ENCODE assay signal across 27 cellular contexts in genomic region chr11:123482225-123482624, GRCh38.
"Had no signal": no experiment of that assay in that cellular context is flagged by ENCODE, and none has a peak within 500 bp of the region (broad histone marks: within the 10 kb centered on the region; RNA-seq: fewer than 3 reads in every experiment).

No MANE protein-coding gene starts in this region.

- H3K27ac Mint-ChIP-seq: activated CD4-positive, alpha-beta T cell treated with anti-CD3 and anti-CD28 coated beads for 36 hours; activated CD4-positive, alpha-beta T cell treated with anti-CD3 and anti-CD28 coated beads, Interleukin-2, amount 10 ng/mL, durations not matched to agents 7 days and 5 days; activated naive CD4-positive, alpha-beta T cell treated with anti-CD3 and anti-CD28 coated beads, Interleukin-2, amount 50 U/mL, for 24 hours; activated T-helper 2 cell treated with anti-CD3 and anti-CD28 coated beads, Interferon-gamma antibody, Interleukin-2, Interleukin-4, amounts not matched to agents 10 μg/mL and 5 μg/mL and 100 μg/mL, durations not matched to agents 14 hours and 24 hours and 36 hours had no signal

- H3K36me3 ChIP-seq: ascending aorta had no signal

- H3K4me1 ChIP-seq: ascending aorta had no signal

- ATAC-seq: activated CD8-positive, alpha-beta T cell treated with anti-CD3 and anti-CD28 coated beads, Interleukin-2, amount 10 ng/mL, durations not matched to agents 7 days and 5 days; Panc1; Right ventricle myocardium inferior had no signal

- H3K9me3 ChIP-seq: ascending aorta had no signal

- H3K4me3 Mint-ChIP-seq: activated CD4-positive, alpha-beta T cell treated with anti-CD3 and anti-CD28 coated beads for 36 hours; activated CD4-positive, alpha-beta T cell treated with anti-CD3 and anti-CD28 coated beads, Interleukin-2, amount 10 ng/mL, durations not matched to agents 7 days and 5 days; activated CD8-positive, alpha-beta T cell treated with anti-CD3 and anti-CD28 coated beads, Interleukin-2, amount 10 ng/mL, durations not matched to agents 7 days and 5 days; activated naive CD4-positive, alpha-beta T cell treated with anti-CD3 and anti-CD28 coated beads, Interleukin-2, amount 50 U/mL, for 24 hours; activated T-cell treated with anti-CD3 and anti-CD28 coated beads, Interleukin-2, amount 50 U/mL, for 24 hours had no signal

- H3K9me3 Mint-ChIP-seq: activated CD4-positive, alpha-beta T cell treated with anti-CD3 and anti-CD28 coated beads, Interleukin-2, amount 10 ng/mL, durations not matched to agents 7 days and 5 days; activated naive CD4-positive, alpha-beta T cell treated with anti-CD3 and anti-CD28 coated beads, Interleukin-2, amount 50 U/mL, for 24 hours; activated naive CD8-positive, alpha-beta T cell treated with anti-CD3 and anti-CD28 coated beads, Interleukin-2, amount 10 ng/mL, durations not matched to agents 7 days and 5 days; activated T-cell treated with anti-CD3 and anti-CD28 coated beads, Interleukin-2, amount 50 U/mL, for 24 hours; activated T-helper 2 cell treated with anti-CD3 and anti-CD28 coated beads, Interferon-gamma antibody, Interleukin-2, Interleukin-4, amounts not matched to agents 10 μg/mL and 5 μg/mL and 100 μg/mL, durations not matched to agents 14 hours and 24 hours and 36 hours had no signal

- H3K27me3 ChIP-seq: ascending aorta had no signal

- DNase-seq: activated CD4-positive, alpha-beta T cell treated with anti-CD3 and anti-CD28 coated beads for 36 hours; activated CD4-positive, alpha-beta T cell treated with anti-CD3 and anti-CD28 coated beads, Interleukin-2, amount 10 ng/mL, durations not matched to agents 7 days and 5 days; activated CD4-positive, alpha-beta T cell treated with anti-CD3 and anti-CD28 coated beads, Interleukin-2, amount 50 U/mL, for 48 hours; activated gamma-delta T cell; activated naive CD4-positive, alpha-beta T cell treated with Interleukin-2 at 50 U/mL for 16 hours; activated naive CD8-positive, alpha-beta T cell treated with anti-CD3 and anti-CD28 coated beads, Interleukin-2, amount 10 ng/mL, durations not matched to agents 7 days and 5 days; activated T-cell treated with anti-CD3 and anti-CD28 coated beads, Interleukin-2, amount 50 U/mL, for 24 hours; amygdala; caudate nucleus; cerebellar nuclear complex; KG1; NCI-H1048; NCI-H1105 treated with DMSO at 0.1 percent for 48 hours; NCI-H1436 treated with DMSO at 0.1 percent for 48 hours; NCI-H1694 treated with DMSO at 0.1 percent for 48 hours; NCI-H2029; NCI-H345; NCI-H524 treated with DMSO at 0.1 percent for 48 hours had no signal

- H3K27ac ChIP-seq: ascending aorta had no signal

- H3K36me3 Mint-ChIP-seq: activated naive CD4-positive, alpha-beta T cell treated with anti-CD3 and anti-CD28 coated beads, Interleukin-2, amount 50 U/mL, for 24 hours had no signal

- H3K4me3 ChIP-seq: ascending aorta had no signal

- H3K27me3 Mint-ChIP-seq: activated CD4-positive, alpha-beta T cell treated with anti-CD3 and anti-CD28 coated beads for 36 hours; activated CD4-positive, alpha-beta T cell treated with anti-CD3 and anti-CD28 coated beads, Interleukin-2, amount 10 ng/mL, durations not matched to agents 7 days and 5 days; activated naive CD4-positive, alpha-beta T cell treated with anti-CD3 and anti-CD28 coated beads, Interleukin-2, amount 50 U/mL, for 24 hours; activated naive CD8-positive, alpha-beta T cell treated with anti-CD3 and anti-CD28 coated beads, Interleukin-2, amount 10 ng/mL, durations not matched to agents 7 days and 5 days; activated T-cell treated with anti-CD3 and anti-CD28 coated beads, Interleukin-2, amount 50 U/mL, for 24 hours had no signal

- FAIRE-seq: bronchial epithelial cell, colon, TTC549 had no signal
